Comparison of ENCODE assay signal across 1 cellular context in genomic region chr1:223886516-223886921, GRCh38.
A peak's percentile ranks its signal among the peaks of the same experiment; 100 is the strongest.
TF ChIP-seq lines count a peak whose summit lies in the region.

No MANE protein-coding gene starts in this region.

TF ChIP-seq in HepG2, 621 proteins besides CTCF, POLR2A, EP300 and RAD21 (continued from another document):
- TF ChIP-seq, protein P1, sequence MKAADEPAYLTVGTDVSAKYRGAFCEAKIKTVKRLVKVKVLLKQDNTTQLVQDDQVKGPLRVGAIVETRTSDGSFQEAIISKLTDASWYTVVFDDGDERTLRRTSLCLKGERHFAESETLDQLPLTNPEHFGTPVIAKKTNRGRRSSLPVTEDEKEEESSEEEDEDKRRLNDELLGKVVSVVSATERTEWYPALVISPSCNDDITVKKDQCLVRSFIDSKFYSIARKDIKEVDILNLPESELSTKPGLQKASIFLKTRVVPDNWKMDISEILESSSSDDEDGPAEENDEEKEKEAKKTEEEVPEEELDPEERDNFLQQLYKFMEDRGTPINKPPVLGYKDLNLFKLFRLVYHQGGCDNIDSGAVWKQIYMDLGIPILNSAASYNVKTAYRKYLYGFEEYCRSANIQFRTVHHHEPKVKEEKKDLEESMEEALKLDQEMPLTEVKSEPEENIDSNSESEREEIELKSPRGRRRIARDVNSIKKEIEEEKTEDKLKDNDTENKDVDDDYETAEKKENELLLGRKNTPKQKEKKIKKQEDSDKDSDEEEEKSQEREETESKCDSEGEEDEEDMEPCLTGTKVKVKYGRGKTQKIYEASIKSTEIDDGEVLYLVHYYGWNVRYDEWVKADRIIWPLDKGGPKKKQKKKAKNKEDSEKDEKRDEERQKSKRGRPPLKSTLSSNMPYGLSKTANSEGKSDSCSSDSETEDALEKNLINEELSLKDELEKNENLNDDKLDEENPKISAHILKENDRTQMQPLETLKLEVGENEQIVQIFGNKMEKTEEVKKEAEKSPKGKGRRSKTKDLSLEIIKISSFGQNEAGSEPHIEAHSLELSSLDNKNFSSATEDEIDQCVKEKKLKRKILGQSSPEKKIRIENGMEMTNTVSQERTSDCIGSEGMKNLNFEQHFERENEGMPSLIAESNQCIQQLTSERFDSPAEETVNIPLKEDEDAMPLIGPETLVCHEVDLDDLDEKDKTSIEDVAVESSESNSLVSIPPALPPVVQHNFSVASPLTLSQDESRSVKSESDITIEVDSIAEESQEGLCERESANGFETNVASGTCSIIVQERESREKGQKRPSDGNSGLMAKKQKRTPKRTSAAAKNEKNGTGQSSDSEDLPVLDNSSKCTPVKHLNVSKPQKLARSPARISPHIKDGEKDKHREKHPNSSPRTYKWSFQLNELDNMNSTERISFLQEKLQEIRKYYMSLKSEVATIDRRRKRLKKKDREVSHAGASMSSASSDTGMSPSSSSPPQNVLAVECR (CRISPR knock-in tag; IDR thresholded peaks at IDR 0.05; ENCODE audit: borderline replicate concordance): peak; percentile 22; the same call in 1 of the 2 replicates
- TF ChIP-seq, protein P2, sequence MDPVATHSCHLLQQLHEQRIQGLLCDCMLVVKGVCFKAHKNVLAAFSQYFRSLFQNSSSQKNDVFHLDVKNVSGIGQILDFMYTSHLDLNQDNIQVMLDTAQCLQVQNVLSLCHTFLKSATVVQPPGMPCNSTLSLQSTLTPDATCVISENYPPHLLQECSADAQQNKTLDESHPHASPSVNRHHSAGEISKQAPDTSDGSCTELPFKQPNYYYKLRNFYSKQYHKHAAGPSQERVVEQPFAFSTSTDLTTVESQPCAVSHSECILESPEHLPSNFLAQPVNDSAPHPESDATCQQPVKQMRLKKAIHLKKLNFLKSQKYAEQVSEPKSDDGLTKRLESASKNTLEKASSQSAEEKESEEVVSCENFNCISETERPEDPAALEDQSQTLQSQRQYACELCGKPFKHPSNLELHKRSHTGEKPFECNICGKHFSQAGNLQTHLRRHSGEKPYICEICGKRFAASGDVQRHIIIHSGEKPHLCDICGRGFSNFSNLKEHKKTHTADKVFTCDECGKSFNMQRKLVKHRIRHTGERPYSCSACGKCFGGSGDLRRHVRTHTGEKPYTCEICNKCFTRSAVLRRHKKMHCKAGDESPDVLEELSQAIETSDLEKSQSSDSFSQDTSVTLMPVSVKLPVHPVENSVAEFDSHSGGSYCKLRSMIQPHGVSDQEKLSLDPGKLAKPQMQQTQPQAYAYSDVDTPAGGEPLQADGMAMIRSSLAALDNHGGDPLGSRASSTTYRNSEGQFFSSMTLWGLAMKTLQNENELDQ (CRISPR knock-in tag; IDR thresholded peaks at IDR 0.05; ENCODE audit: borderline replicate concordance): no peak
- TF ChIP-seq RFX3 (CRISPR knock-in tag; IDR thresholded peaks at IDR 0.05) (no peak), MXI1 (IDR thresholded peaks at IDR 0.05; ENCODE audit: borderline replicate concordance, low read depth, low read length) (peak; percentile 27; the same call in 1 of the 3 replicates), ZBTB33 (CRISPR knock-in tag; IDR thresholded peaks at IDR 0.05) (peak; percentile 60; the same call in 1 of the 2 replicates), HMGA1 (CRISPR knock-in tag; conservative IDR thresholded peaks at IDR 0.05) (no peak), KLF15 (CRISPR knock-in tag; IDR thresholded peaks at IDR 0.05; ENCODE audit: borderline replicate concordance) (no peak), ZNF713 (CRISPR knock-in tag; IDR thresholded peaks at IDR 0.05) (no peak), ZNF703 (CRISPR knock-in tag; IDR thresholded peaks at IDR 0.05; ENCODE audit: borderline replicate concordance) (0 out of 2 replicates have a peak, but pooled peaks have one; percentile 6), ZNF563 (CRISPR knock-in tag; IDR thresholded peaks at IDR 0.05) (no peak), ZNF878 (CRISPR knock-in tag; IDR thresholded peaks at IDR 0.05) (peak; percentile 51; the same call in 1 of the 2 replicates)
- TF ChIP-seq, protein P3, sequence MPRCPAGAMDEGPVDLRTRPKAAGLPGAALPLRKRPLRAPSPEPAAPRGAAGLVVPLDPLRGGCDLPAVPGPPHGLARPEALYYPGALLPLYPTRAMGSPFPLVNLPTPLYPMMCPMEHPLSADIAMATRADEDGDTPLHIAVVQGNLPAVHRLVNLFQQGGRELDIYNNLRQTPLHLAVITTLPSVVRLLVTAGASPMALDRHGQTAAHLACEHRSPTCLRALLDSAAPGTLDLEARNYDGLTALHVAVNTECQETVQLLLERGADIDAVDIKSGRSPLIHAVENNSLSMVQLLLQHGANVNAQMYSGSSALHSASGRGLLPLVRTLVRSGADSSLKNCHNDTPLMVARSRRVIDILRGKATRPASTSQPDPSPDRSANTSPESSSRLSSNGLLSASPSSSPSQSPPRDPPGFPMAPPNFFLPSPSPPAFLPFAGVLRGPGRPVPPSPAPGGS (CRISPR knock-in tag; IDR thresholded peaks at IDR 0.05): no peak
- TF ChIP-seq, protein P4, sequence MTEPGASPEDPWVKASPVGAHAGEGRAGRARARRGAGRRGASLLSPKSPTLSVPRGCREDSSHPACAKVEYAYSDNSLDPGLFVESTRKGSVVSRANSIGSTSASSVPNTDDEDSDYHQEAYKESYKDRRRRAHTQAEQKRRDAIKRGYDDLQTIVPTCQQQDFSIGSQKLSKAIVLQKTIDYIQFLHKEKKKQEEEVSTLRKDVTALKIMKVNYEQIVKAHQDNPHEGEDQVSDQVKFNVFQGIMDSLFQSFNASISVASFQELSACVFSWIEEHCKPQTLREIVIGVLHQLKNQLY (CRISPR knock-in tag; IDR thresholded peaks at IDR 0.05): peak; percentile 62; the same call in 1 of the 2 replicates
- TF ChIP-seq, protein P5, sequence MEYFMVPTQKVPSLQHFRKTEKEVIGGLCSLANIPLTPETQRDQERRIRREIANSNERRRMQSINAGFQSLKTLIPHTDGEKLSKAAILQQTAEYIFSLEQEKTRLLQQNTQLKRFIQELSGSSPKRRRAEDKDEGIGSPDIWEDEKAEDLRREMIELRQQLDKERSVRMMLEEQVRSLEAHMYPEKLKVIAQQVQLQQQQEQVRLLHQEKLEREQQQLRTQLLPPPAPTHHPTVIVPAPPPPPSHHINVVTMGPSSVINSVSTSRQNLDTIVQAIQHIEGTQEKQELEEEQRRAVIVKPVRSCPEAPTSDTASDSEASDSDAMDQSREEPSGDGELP (IDR thresholded peaks at IDR 0.05; ENCODE audit: borderline replicate concordance, low read depth): peak; percentile 52; the same call in 1 of the 2 replicates
